8 cellular contexts compared by ENCODE assay signal in the genomic region with DNA sequence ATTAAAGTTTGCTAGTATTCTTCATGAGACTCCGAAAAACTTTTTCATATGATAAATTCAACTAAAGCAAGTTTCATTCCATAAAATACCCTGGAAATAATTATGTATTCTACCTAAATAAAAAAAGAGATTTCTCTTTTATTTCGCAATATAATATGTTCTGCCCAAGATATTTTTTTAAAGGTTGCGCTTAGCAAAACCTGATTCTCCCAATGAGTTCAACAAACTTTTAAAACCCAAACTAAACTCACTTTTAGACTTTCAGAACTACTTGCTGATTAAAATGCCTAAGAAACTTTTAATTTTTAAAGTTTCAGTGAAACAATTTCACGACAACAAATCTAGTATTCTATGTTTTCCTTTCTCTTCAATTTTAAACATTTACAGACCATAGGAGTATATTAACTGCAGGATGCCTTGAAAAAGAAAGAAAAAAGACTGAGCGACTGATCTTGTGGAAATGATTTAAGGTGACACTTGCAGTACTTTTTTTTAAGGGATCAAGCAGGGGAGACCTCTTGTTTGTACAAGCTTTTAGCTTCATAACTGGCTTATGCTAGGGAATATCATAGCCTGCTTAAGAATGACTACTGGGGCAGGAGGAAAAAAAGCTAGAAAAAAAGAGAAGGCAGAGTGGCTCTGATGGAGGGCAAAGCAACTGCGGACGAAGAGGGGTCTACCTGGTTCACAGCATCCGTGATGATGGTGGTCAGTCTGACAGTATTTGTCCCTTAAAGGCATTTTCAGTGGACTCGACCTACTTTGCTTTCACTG. TPM values are rescaled to one million over a fixed set of nuclear protein-coding genes. Genes with fewer than 3 reads are reported as not detected.
DNase-seq lines count a peak whose midpoint lies in the region; ATAC-seq and TF ChIP-seq lines count a peak whose summit lies in the region.

No MANE protein-coding gene starts in this region.

- H3K36me3 ChIP-seq in BLaER1 (peaks cover 33% of the 10 kb centered on the region), Karpas-422 (ENCODE audit: insufficient read depth, low read length) (peaks cover 28% of the 10 kb centered on the region; the same call in 1 of the 2 replicates)

- no peaks in the 10 kb centered on the region for H3K9me2 ChIP-seq in Karpas-422 (replicated peaks; ENCODE audit: insufficient read depth, low read length)

- H3K4me3 ChIP-seq in BLaER1 (peak overlapping the region; percentile 82), Karpas-422 (ENCODE audit: low read length) (peak overlapping the region; percentile 97), dorsolateral prefrontal cortex (peak overlapping the region; percentile 61 to 100 (median 96))

- peaks cover 22% of the 10 kb centered on the region for H3K36me3 Mint-ChIP-seq in natural killer cell

- no peaks in the 10 kb centered on the region for H3K9me3 ChIP-seq in BLaER1
- H3K9me3 ChIP-seq in Karpas-422 (ENCODE audit: low read length), result no peaks in the 10 kb centered on the region

- peaks cover 64% of the 10 kb centered on the region for H3K79me2 ChIP-seq in Karpas-422 (ENCODE audit: low read length)

- peaks cover 55 to 61% of the 10 kb centered on the region in 2 donors for H3K4me1 Mint-ChIP-seq in natural killer cell

- H3K9me3 Mint-ChIP-seq in natural killer cell, result no peaks in the 10 kb centered on the region

- TF ChIP-seq CTCF in dorsolateral prefrontal cortex (IDR thresholded peaks at IDR 0.05 in 54 of 56, conservative IDR thresholded peaks at IDR 0.05 in 2 of 56; ENCODE audit: low read depth in 1 of 56, partially characterized antibody in 56 of 56) (no peak), natural killer cell (IDR thresholded peaks at IDR 0.05) (no peak)

- H3K27ac Mint-ChIP-seq in natural killer cell, result peak overlapping the region; percentile 96 to 97

- H3K4me3 Mint-ChIP-seq in natural killer cell, result peak overlapping the region; percentile 98

- DNase-seq in Karpas-422 (no peak), dorsolateral prefrontal cortex (no peak), natural killer cell (no peak), Kasumi-1 (lab: John Stamatoyannopoulos, UW) (no peak), UCSD-AML1 (lab: John Stamatoyannopoulos, UW; ENCODE audit: unreplicated experiment) (no peak), DMS153 treated with DMSO at 0.1 percent for 48 hours (lab: John Stamatoyannopoulos, UW; ENCODE audit: unreplicated experiment) (no peak)

- H3K9ac ChIP-seq in BLaER1 (peak overlapping the region; percentile 90), Karpas-422 (ENCODE audit: low read length) (peak overlapping the region; percentile 96)

- peaks cover 36% of the 10 kb centered on the region for H3K4me1 ChIP-seq in BLaER1
- peaks cover 59% of the 10 kb centered on the region for H3K4me1 ChIP-seq in Karpas-422 (ENCODE audit: low read length)

- H3K27ac ChIP-seq in BLaER1 (peak overlapping the region; percentile 94), Karpas-422 (ENCODE audit: low read length) (peak overlapping the region; percentile 71; the same call in 1 of the 2 replicates), dorsolateral prefrontal cortex (peak overlapping the region in 5 of 59 donors; percentile 90 to 96 (median 95))

- H3K27me3 Mint-ChIP-seq in natural killer cell (ENCODE audit: low read depth in 2 of 2), result no peaks in the 10 kb centered on the region

- H4K20me1 ChIP-seq in BLaER1 (peaks cover 62% of the 10 kb centered on the region), Karpas-422 (ENCODE audit: insufficient read depth, low read depth, low read length) (no peaks in the 10 kb centered on the region; the same call in 1 of the 2 replicates)

- ATAC-seq in natural killer cell, result no peak
- ATAC-seq in HG03025 (IDR thresholded peaks at IDR 0.05; ENCODE audit: low FRiP score, unreplicated experiment), result no peak

- no peaks in the 10 kb centered on the region for H3K27me3 ChIP-seq in BLaER1
- H3K27me3 ChIP-seq in Karpas-422 (ENCODE audit: low read length), result no peaks in the 10 kb centered on the region
- no peaks in the 10 kb centered on the region for H3K27me3 ChIP-seq in dorsolateral prefrontal cortex

- intact Hi-C loops in dorsolateral prefrontal cortex (cut with DNase I) (loop anchor here (5.0 to 10.0 kb wide), 4 partner anchors 44 to 201 kb away; a partner anchor contains a TSS), natural killer cell (cut with micrococcal nuclease) (loop anchor here (5.0 kb wide), 1 partner anchor 196 kb away; a partner anchor contains a TSS)

- no peak overlapping the region; the same call in 1 of the 2 replicates for H2AFZ ChIP-seq in Karpas-422 (ENCODE audit: low read length)

- H3K4me2 ChIP-seq in BLaER1 (peak overlapping the region; percentile 92), Karpas-422 (ENCODE audit: low read depth, low read length, poor library complexity, severe bottlenecking) (peak overlapping the region; percentile 90)

RNA-seq across cellular contexts. Expression of a gene that starts 1.5 kb away (rescaled TPM):
- total RNA-seq in Karpas-422 (2014; rRNA removed; shearing (Covaris generic); ENCODE audit: low replicate concordance), result 21.5 and 48.8 TPM in 2 replicates
- total RNA-seq in dorsolateral prefrontal cortex (10 to 100 TPM; 34.6 to 62.9 (median 48.6) TPM), natural killer cell (100 to 1,000 TPM in 2 of 3 donors, 10 to 100 TPM in 1; 93.3 to 107 (median 101) TPM)
